Comparison of ENCODE assay signal across 8 cellular contexts in genomic region chr6:42783876-42784738, GRCh38. TPM values are rescaled to one million over a fixed set of nuclear protein-coding genes. Genes with fewer than 3 reads are reported as not detected.
DNase-seq lines count a peak whose midpoint lies in the region; ATAC-seq and TF ChIP-seq lines count a peak whose summit lies in the region.

No MANE protein-coding gene starts in this region.

- DNase-seq in GM12865 (ENCODE audit: low read depth): peak; percentile 18
- DNase-seq in NCI-H1694 treated with DMSO at 0.1 percent for 48 hours (lab: John Stamatoyannopoulos, UW): peak; percentile 26
- peak; percentile 14 for DNase-seq in brain microvascular endothelial cell
- no peak for DNase-seq in right lobe of liver
- no peak for DNase-seq in tibial artery
- DNase-seq in 8988T: no peak
- DNase-seq in ureter (ENCODE audit: low spot score): no peak

- H3K9me3 ChIP-seq in right lobe of liver: no peaks in the 10 kb centered on the region
- no peaks in the 10 kb centered on the region for H3K9me3 ChIP-seq in tibial artery

- 2% methylated on average over 11 of the region's 11 CpGs for WGBS in right lobe of liver (ENCODE audit: insufficient coverage, low coverage, low lambda C conversion rate, missing lambda C conversion rate)

- no peak for TF ChIP-seq POLR2A in right lobe of liver (IDR thresholded peaks at IDR 0.05)

- TF ChIP-seq CTCF in GM12865 (IDR thresholded peaks at IDR 0.05; ENCODE audit: insufficient read depth, low read depth, low read length, missing control alignments) (no peak), brain microvascular endothelial cell (IDR thresholded peaks at IDR 0.05; ENCODE audit: low read depth, low read length, missing control alignments) (no peak), right lobe of liver (IDR thresholded peaks at IDR 0.05) (no peak), tibial artery (IDR thresholded peaks at IDR 0.05) (no peak)

- in situ Hi-C loops in brain microvascular endothelial cell (cut with HindIII; ENCODE audit: low pct_ligation_motif_present, low sequenced_read_pairs): no loop called here

- peak in 2 of 4 donors; percentile 31 to 41 for ATAC-seq in right lobe of liver
- no peak for ATAC-seq in GM21447 (IDR thresholded peaks at IDR 0.05; ENCODE audit: unreplicated experiment)

- H3K4me3 ChIP-seq in GM12865 (ENCODE audit: low read depth, low read length) (peak overlapping the region; percentile 99), brain microvascular endothelial cell (ENCODE audit: low read depth, low read length) (peak overlapping the region; percentile 78), right lobe of liver (peak overlapping the region; percentile 71 to 83 (median 76)), tibial artery (peak overlapping the region; percentile 73 to 85)

- H3K36me3 ChIP-seq in brain microvascular endothelial cell (replicated peaks): no peaks in the 10 kb centered on the region
- no peaks in the 10 kb centered on the region for H3K36me3 ChIP-seq in right lobe of liver
- H3K36me3 ChIP-seq in tibial artery: no peaks in the 10 kb centered on the region

- intact Hi-C loops in right lobe of liver (cut with DNase I): no loop called here
- intact Hi-C loops in tibial artery (cut with DNase I; ENCODE audit: low total_unique reads): loop anchor here (2.0 kb wide), 1 partner anchor 37 kb away; the partner anchor contains the start of gene TBCC

- peak overlapping the region; percentile 98 for H3K27ac ChIP-seq in brain microvascular endothelial cell
- H3K27ac ChIP-seq in right lobe of liver: peak overlapping the region; percentile 100
- peak overlapping the region; percentile 99 for H3K27ac ChIP-seq in tibial artery

- H3K27me3 ChIP-seq in brain microvascular endothelial cell (replicated peaks) (no peaks in the 10 kb centered on the region), right lobe of liver (no peaks in the 10 kb centered on the region), tibial artery (no peaks in the 10 kb centered on the region)

- H3K4me1 ChIP-seq in right lobe of liver: peaks cover 0 to 9% (median 6%) of the 10 kb centered on the region in 4 donors
- peaks cover 0 to 55% (median 35%) of the 10 kb centered on the region in 4 donors for H3K4me1 ChIP-seq in tibial artery

RNA-seq across cellular contexts. Expression of gene BICRAL, which starts 2.3 kb away (rescaled TPM):
- 1 to 10 TPM; 4.3 to 6.0 (median 5.5) TPM for total RNA-seq in right lobe of liver
- total RNA-seq in ureter: 25.1 TPM

RNA-seq across cellular contexts. Expression of gene TBCC, which starts 38.2 kb away (rescaled TPM):
- total RNA-seq in right lobe of liver (10 to 100 TPM in 2 of 6 experiments, 1 to 10 TPM in 4; 5.4 to 12.2 (median 6.3) TPM), ureter (16.5 TPM)

Comparison
In these comparisons a context has a peak if more than half of its experiments do, and no peak if none do; other contexts are left out.
1. DNase-seq: peak in GM12865 (single experiment), NCI-H1694 treated with DMSO at 0.1 percent for 48 hours (single experiment) and brain microvascular endothelial cell (single experiment); none in right lobe of liver (0 of 3), tibial artery (0 of 2), 8988T (single experiment) and ureter (single experiment).
2. Peak in every context shown above with its lines, with median percentiles within 50 percentile points of each other: H3K4me3 ChIP-seq and H3K27ac ChIP-seq.